11 cellular contexts compared by ENCODE assay signal in the genomic region with DNA sequence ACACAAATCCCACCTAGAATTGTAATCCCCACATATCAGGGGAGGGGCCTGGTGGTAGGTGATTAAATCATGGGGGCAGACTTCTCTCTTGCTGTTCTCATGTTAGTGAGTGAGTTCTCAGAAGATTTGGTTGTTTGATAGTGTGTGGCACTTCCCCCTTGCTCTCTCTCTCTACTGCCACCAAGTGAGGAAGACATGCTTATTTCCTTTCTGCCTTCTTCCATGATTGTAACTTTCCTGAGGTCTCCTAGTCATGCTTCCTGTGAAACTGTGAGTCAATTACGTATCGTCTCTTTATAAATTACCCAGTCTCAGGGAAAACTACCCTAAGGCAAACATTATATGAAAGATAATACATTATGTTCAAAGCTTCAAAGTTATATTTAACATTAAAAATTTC.
DNase-seq lines count a peak whose midpoint lies in the region; ATAC-seq and TF ChIP-seq lines count a peak whose summit lies in the region.
"Had no signal": no experiment of that assay in that cellular context is flagged by ENCODE, and none has a peak within 500 bp of the region (broad histone marks: within the 10 kb centered on the region; RNA-seq: fewer than 3 reads in every experiment).

No MANE protein-coding gene starts in this region.

- no peak for ATAC-seq in HG02870 (IDR thresholded peaks at IDR 0.05; ENCODE audit: unreplicated experiment)
- ATAC-seq in HG02763 (IDR thresholded peaks at IDR 0.05; ENCODE audit: unreplicated experiment) = no peak

- peak; percentile 45 for DNase-seq in KBM-7
- peak; percentile 29 for DNase-seq in left kidney (ENCODE audit: low read depth, low spot score)
- DNase-seq in GM19238 (ENCODE audit: insufficient read length, low spot score) = no peak
- DNase-seq in NCI-H1694 (lab: John Stamatoyannopoulos, UW) = no peak
- DNase-seq: COR-L47, T-helper 1 cell, upper lobe of left lung had no signal

- no peak overlapping the region for H3K4me3 ChIP-seq in GM12875 (ENCODE audit: low read depth, low read length)
- H3K4me3 ChIP-seq: upper lobe of left lung had no signal

- no peak overlapping the region for H3K27ac ChIP-seq in VCaP
- H3K27ac ChIP-seq: upper lobe of left lung had no signal

- in situ Hi-C loops in KBM-7 (cut with MboI; ENCODE audit: low pct_unique_long_range_greater_than_20kb, low sequenced_read_pairs) = no loop called here

- TF ChIP-seq CTCF in GM12875 (IDR thresholded peaks at IDR 0.05; ENCODE audit: borderline replicate concordance, insufficient read depth, low read depth, low read length) = peak; percentile 19; the same call in 1 of the 2 replicates
- TF ChIP-seq CTCF in VCaP (conservative IDR thresholded peaks at IDR 0.05) = peak; percentile 55

Comparison
In these comparisons a context has a peak if more than half of its experiments do, and no peak if none do; other contexts are left out.
1. DNase-seq: peak in KBM-7 (single experiment) and left kidney (single experiment); none in GM19238 (single experiment) and NCI-H1694 (single experiment).